1 cellular context compared by ENCODE assay signal in the genomic region with DNA sequence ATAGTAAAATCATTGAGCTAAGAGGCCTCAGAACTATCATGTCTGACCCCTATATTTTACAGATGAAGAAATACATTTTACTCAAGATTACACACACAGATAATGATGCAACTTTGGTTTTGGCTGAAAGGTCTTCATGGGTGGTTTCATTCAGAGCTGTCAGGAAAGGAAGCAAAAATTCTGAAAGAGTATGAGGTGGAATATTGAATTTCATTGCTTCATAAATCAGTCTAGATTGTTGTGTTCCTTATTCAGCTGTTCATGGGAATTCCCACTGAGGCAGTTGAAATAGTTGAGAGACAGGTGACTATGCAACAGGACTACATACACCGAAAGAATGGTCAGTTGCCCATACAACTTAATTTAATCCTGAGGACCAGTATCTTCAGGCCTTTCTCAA.
TF ChIP-seq lines count a peak whose summit lies in the region.

No MANE protein-coding gene starts in this region.

TF ChIP-seq in HepG2, 621 proteins besides CTCF, POLR2A, EP300 and RAD21:
- 0 out of 2 replicates have a peak, but pooled peaks have one; percentile 18 for TF ChIP-seq CEBPB (IDR thresholded peaks at IDR 0.05; ENCODE audit: borderline replicate concordance, low read depth, low read length)
- TF ChIP-seq ZNF781 (CRISPR knock-in tag; IDR thresholded peaks at IDR 0.05; ENCODE audit: borderline replicate concordance, not compliant biosample characterization) = no peak
- TF ChIP-seq RBAK (CRISPR knock-in tag; IDR thresholded peaks at IDR 0.05) = no peak
